ENCODE assay signal across 1 cellular context in genomic region chr4:124276461-124276860, GRCh38.
TF ChIP-seq lines count a peak whose summit lies in the region.

No MANE protein-coding gene starts in this region.

TF ChIP-seq in IMR-90, 13 proteins besides CTCF, POLR2A, EP300 and RAD21 (continued from another document):
- no peak for TF ChIP-seq CEBPB (IDR thresholded peaks at IDR 0.05; ENCODE audit: low read depth, low read length)
